Comparison of ENCODE assay signal across 11 cellular contexts in genomic region chr7:29281782-29282541, GRCh38.
DNase-seq lines count a peak whose midpoint lies in the region; ATAC-seq and TF ChIP-seq lines count a peak whose summit lies in the region.
"Had no signal": no experiment of that assay in that cellular context is flagged by ENCODE, and none has a peak within 500 bp of the region (broad histone marks: within the 10 kb centered on the region; RNA-seq: fewer than 3 reads in every experiment).

No MANE protein-coding gene starts in this region.

- H3K4me1 ChIP-seq in SJCRH30 (peaks cover 58% of the 10 kb centered on the region), heart right ventricle (peaks cover 0 to 33% (median 11%) of the 10 kb centered on the region in 9 donors)

- 34 to 42% methylated on average over 12 of the region's 12 CpGs for WGBS in heart right ventricle, 2 donors

- peak; percentile 42 to 95 (median 91) for ATAC-seq in heart right ventricle
- no peak for ATAC-seq in HG02678 (IDR thresholded peaks at IDR 0.05; ENCODE audit: unreplicated experiment)
- ATAC-seq in HG03342 (IDR thresholded peaks at IDR 0.05; ENCODE audit: unreplicated experiment) = no peak
- ATAC-seq: activated naive CD4-positive, alpha-beta T cell treated with anti-CD3 and anti-CD28 coated beads, Interleukin-2, amount 50 U/mL, for 72 hours had no signal

- H3K4me3 ChIP-seq in SJCRH30 (no peak overlapping the region), heart right ventricle (no peak overlapping the region)

- no peaks in the 10 kb centered on the region for H3K36me3 ChIP-seq in SJCRH30
- no peaks in the 10 kb centered on the region for H3K36me3 ChIP-seq in heart right ventricle

- intact Hi-C loops in heart right ventricle (cut with DNase I) = no loop called here

- H3K27ac ChIP-seq in SJCRH30 = no peak overlapping the region
- H3K27ac ChIP-seq in heart right ventricle = peak overlapping the region in 5 of 10 donors; percentile 7 to 56 (median 23)
- H3K27ac ChIP-seq in substantia nigra (ENCODE audit: low read depth, low read length, poor library complexity, severe bottlenecking) = peak overlapping the region; percentile 71

- peak; percentile 81 to 93 (median 88) for DNase-seq in NCI-H1417 (lab: John Stamatoyannopoulos, UW)
- peak; percentile 46 to 55 for DNase-seq in SJCRH30
- peak in 1 of 2 donors; percentile 52 for DNase-seq in heart right ventricle
- DNase-seq in substantia nigra (lab: John Stamatoyannopoulos, UW) = peak in 37 of 49 donors; percentile 9 to 89 (median 50)
- DNase-seq in SKM-1 (lab: John Stamatoyannopoulos, UW; ENCODE audit: unreplicated experiment) = no peak
- DNase-seq in T-helper 2 cell = no peak
- DNase-seq: stimulated activated CD4-positive, alpha-beta T cell treated with anti-CD3 and anti-CD28 coated beads, Interleukin-4, amount 100 ng/mL, for 24 hours; SW 1271 had no signal

- no peak for TF ChIP-seq CTCF in heart right ventricle (IDR thresholded peaks at IDR 0.05)

- H3K27me3 ChIP-seq in SJCRH30 (no peaks in the 10 kb centered on the region), heart right ventricle (no peaks in the 10 kb centered on the region)

- H3K9me3 ChIP-seq in SJCRH30 (replicated peaks) (no peaks in the 10 kb centered on the region), heart right ventricle (no peaks in the 10 kb centered on the region)

Comparison
In these comparisons a context has a peak if more than half of its experiments do, and no peak if none do; other contexts are left out.
1. DNase-seq: peak in NCI-H1417 (3 of 3), SJCRH30 (2 of 2) and substantia nigra (37 of 49); none in SKM-1 (single experiment) and T-helper 2 cell (0 of 5).
2. ATAC-seq: peak in heart right ventricle (8 of 8); none in HG02678 (single experiment) and HG03342 (single experiment).